In the genomic region with DNA sequence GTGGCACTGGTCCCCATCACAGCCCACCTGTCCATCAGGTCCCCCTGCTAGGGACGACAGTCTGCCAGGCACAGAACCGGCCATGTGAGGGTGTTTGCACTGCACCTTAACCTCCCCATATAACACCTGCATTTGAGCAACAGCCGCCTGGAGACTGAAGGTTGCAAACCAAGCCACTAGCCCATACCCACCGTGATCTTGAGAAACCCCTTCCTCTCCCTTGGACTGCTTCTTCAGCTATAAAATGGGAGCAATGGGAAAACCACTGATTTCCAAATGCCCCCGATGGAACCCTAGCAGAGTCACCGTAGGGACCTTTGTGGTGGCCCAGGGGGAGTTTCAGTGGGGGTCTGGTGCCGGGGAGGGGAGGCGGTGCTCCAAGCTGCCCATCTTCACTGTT, we compare ENCODE assay signal across 8 cellular contexts.
"Had no signal": no experiment of that assay in that cellular context is flagged by ENCODE, and none has a peak within 500 bp of the region (broad histone marks: within the 10 kb centered on the region; RNA-seq: fewer than 3 reads in every experiment).

No MANE protein-coding gene starts in this region.

- H3K36me3 ChIP-seq: HAP-1 had no signal

- ATAC-seq: HCT116, HepG2 had no signal

- H3K9me3 ChIP-seq: HAP-1 had no signal

- H3K4me3 ChIP-seq: GM23248, HAP-1 had no signal

- H3K4me1 ChIP-seq: HAP-1 had no signal

- DNase-seq: GM23248, GOT3, H7, HFFc6 had no signal

- H3K27ac ChIP-seq: GM23248, HL-60 had no signal
